1 cellular context compared by ENCODE assay signal in genomic region chrX:47482512-47483309, GRCh38.
TF ChIP-seq lines count a peak whose summit lies in the region.

TSS of gene ZNF41 (minus strand) at chrX:47483222. CDS start at chrX:47467481, 15,741 bp downstream.

TF ChIP-seq in K562, 482 proteins besides CTCF, POLR2A, EP300 and RAD21 (continued from another document and continues in another):
- TF ChIP-seq SP1 (CRISPR knock-in tag; IDR thresholded peaks at IDR 0.05) (peak; percentile 44; the same call in 1 of the 2 replicates), GTF3C2 (IDR thresholded peaks at IDR 0.05; ENCODE audit: borderline replicate concordance, extremely low read depth, insufficient read length) (no peak), ZNF217 (CRISPR knock-in tag; IDR thresholded peaks at IDR 0.05) (no peak), IFI16 (CRISPR knock-in tag; IDR thresholded peaks at IDR 0.05) (no peak), CREB1 (IDR thresholded peaks at IDR 0.05) (no peak), CREB1 (CRISPR knock-in tag; IDR thresholded peaks at IDR 0.05) (no peak), GTF2F1 (IDR thresholded peaks at IDR 0.05; ENCODE audit: low read depth, low read length) (no peak), MEF2D (tag; conservative IDR thresholded peaks at IDR 0.05; ENCODE audit: low read depth) (no peak), CBX8 (IDR thresholded peaks at IDR 0.05; ENCODE audit: borderline replicate concordance, extremely low read depth, low read depth, low read length, poor library complexity, severe bottlenecking) (no peak), ZNF586 (CRISPR knock-in tag; conservative IDR thresholded peaks at IDR 0.05) (no peak), SREBF2 (CRISPR knock-in tag; IDR thresholded peaks at IDR 0.05) (no peak), MECOM (CRISPR knock-in tag; IDR thresholded peaks at IDR 0.05) (no peak), PHF21A (IDR thresholded peaks at IDR 0.05; ENCODE audit: borderline replicate concordance, low read depth) (no peak), ZNF282 (CRISPR knock-in tag; IDR thresholded peaks at IDR 0.05) (no peak), ZNF780A (CRISPR knock-in tag; IDR thresholded peaks at IDR 0.05) (no peak), CHD4 (IDR thresholded peaks at IDR 0.05; ENCODE audit: insufficient read depth, insufficient replicate concordance, low read depth, low read length, poor library complexity, severe bottlenecking) (no peak), LARP7 (IDR thresholded peaks at IDR 0.05) (no peak), ZNF354B (CRISPR knock-in tag; IDR thresholded peaks at IDR 0.05) (no peak), DLX4 (CRISPR knock-in tag; IDR thresholded peaks at IDR 0.05) (no peak), GMEB1 (CRISPR knock-in tag; IDR thresholded peaks at IDR 0.05) (peak; percentile 94), ZFPM2 (CRISPR knock-in tag; IDR thresholded peaks at IDR 0.05) (no peak), E2F8 (IDR thresholded peaks at IDR 0.05; ENCODE audit: low read depth, partially characterized antibody) (no peak), ILK (tag; IDR thresholded peaks at IDR 0.05; ENCODE audit: borderline replicate concordance, low read depth) (no peak), RBM14 (IDR thresholded peaks at IDR 0.05; ENCODE audit: borderline replicate concordance, insufficient read depth, low read depth, low read length) (no peak), ZNF740 (CRISPR knock-in tag; IDR thresholded peaks at IDR 0.05) (no peak), ZNF740 (tag; IDR thresholded peaks at IDR 0.05) (peak in 1 of 2 experiments; percentile 44; a peak in 1 of 4 replicates), RHOXF2B (CRISPR knock-in tag; conservative IDR thresholded peaks at IDR 0.05) (no peak), ZBED1 (IDR thresholded peaks at IDR 0.05) (no peak), NCOA2 (IDR thresholded peaks at IDR 0.05; ENCODE audit: partially characterized antibody in 2 of 2) (no peak), ZSCAN29 (IDR thresholded peaks at IDR 0.05) (no peak), EWSR1 (IDR thresholded peaks at IDR 0.05; ENCODE audit: borderline replicate concordance, low read depth, partially characterized antibody) (no peak), ZNF785 (CRISPR knock-in tag; IDR thresholded peaks at IDR 0.05) (no peak), FOXO4 (CRISPR knock-in tag; IDR thresholded peaks at IDR 0.05) (no peak), ZNF224 (CRISPR knock-in tag; IDR thresholded peaks at IDR 0.05) (no peak), ZBTB12 (CRISPR knock-in tag; IDR thresholded peaks at IDR 0.05) (no peak), ZNF584 (CRISPR knock-in tag; IDR thresholded peaks at IDR 0.05; ENCODE audit: low read depth) (no peak), ZKSCAN1 (IDR thresholded peaks at IDR 0.05; ENCODE audit: low read depth, low read length) (no peak), BCLAF1 (IDR thresholded peaks at IDR 0.05; ENCODE audit: borderline replicate concordance in 1 of 2, control insufficient read depth in 1 of 2, low read depth in 2 of 2, low read length in 1 of 2) (no peak), ZNF830 (CRISPR knock-in tag; IDR thresholded peaks at IDR 0.05) (no peak), YY1 (IDR thresholded peaks at IDR 0.05; ENCODE audit: borderline replicate concordance in 1 of 3, control insufficient read depth in 1 of 3, extremely low read depth in 1 of 3, insufficient read depth in 3 of 3, insufficient read length in 1 of 3, insufficient replicate concordance in 2 of 3, low read depth in 1 of 3, low read length in 2 of 3) (peak; percentile 93 to 98 (median 96)), ID3 (CRISPR knock-in tag; IDR thresholded peaks at IDR 0.05) (no peak), ID3 (tag; IDR thresholded peaks at IDR 0.05) (no peak), ZNF695 (CRISPR knock-in tag; IDR thresholded peaks at IDR 0.05) (no peak), ZNF445 (CRISPR knock-in tag; IDR thresholded peaks at IDR 0.05; ENCODE audit: low read depth) (no peak), USF1 (CRISPR knock-in tag; IDR thresholded peaks at IDR 0.05) (no peak), RBM39 (optimal IDR thresholded peaks at IDR 0.05; ENCODE audit: low read depth, low read length) (no peak), PCBP1 (IDR thresholded peaks at IDR 0.05; ENCODE audit: low read depth, low read length, poor library complexity, severe bottlenecking) (no peak), ZBTB2 (IDR thresholded peaks at IDR 0.05) (peak; percentile 93), MLX (CRISPR knock-in tag; conservative IDR thresholded peaks at IDR 0.05) (no peak)
